ENCODE assay signal across 1 cellular context in the genomic region with DNA sequence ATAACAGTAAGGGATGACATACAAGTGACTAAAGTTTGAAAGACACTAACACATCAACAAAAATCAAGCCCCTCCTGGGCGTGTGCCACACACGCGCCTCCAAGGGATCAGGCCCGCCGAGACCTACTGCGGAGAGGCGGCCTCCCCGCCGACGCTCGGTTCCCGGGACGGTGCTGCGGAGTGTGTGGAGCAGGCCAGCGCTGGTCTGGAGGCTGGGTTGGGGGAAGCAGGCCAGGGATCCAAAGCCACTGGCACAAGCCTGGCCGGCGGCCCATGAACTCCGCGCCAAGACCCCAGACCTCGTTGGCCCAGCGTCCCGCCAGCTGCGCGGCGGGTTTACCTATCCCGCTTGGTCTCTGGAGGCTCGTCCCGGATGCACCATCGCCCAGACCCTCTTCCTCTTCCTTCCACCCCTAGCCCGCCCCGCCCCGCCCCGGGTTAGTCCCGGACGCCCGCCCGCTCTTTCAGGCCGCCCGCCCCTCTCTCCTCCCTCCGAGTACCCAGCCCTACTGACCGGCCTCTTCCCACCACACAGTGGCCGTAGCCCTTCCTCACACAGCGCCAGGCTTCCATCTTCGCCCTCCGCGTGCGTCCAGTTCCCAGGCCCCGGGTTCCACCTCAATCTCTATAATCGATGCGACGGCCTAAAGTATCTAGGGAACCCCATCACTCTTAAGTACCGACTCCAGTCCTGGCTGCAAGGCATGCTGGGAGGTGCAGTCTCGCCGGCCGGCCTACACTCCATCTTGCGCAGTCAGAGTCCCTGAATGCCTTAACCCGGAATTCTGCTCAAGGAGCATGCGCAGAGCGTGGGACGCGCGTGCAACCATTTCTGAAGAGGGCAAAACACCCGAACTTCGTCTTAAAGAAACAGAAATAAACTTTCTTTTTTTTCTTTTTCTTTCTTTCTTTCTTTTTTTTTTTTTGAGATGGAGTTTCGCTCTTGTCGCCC.
TF ChIP-seq lines count a peak whose summit lies in the region.

A gene with protein sequence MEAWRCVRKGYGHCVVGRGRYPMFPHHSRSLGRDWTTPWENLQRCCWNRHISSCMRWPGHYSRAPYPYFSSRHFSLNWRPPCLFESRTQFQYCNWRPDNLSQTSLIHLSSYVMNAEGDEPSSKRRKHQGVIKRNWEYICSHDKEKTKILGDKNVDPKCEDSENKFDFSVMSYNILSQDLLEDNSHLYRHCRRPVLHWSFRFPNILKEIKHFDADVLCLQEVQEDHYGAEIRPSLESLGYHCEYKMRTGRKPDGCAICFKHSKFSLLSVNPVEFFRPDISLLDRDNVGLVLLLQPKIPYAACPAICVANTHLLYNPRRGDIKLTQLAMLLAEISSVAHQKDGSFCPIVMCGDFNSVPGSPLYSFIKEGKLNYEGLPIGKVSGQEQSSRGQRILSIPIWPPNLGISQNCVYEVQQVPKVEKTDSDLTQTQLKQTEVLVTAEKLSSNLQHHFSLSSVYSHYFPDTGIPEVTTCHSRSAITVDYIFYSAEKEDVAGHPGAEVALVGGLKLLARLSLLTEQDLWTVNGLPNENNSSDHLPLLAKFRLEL (minus strand): TSS at position 769 of the 952 bp plus-strand sequence. CDS start 196 bp downstream, at position 573.

TF ChIP-seq in HepG2, 621 proteins besides CTCF, POLR2A, EP300 and RAD21 (continued from another document and continues in another):
- TF ChIP-seq, protein P1, sequence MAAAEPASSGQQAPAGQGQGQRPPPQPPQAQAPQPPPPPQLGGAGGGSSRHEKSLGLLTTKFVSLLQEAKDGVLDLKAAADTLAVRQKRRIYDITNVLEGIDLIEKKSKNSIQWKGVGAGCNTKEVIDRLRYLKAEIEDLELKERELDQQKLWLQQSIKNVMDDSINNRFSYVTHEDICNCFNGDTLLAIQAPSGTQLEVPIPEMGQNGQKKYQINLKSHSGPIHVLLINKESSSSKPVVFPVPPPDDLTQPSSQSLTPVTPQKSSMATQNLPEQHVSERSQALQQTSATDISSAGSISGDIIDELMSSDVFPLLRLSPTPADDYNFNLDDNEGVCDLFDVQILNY (CRISPR knock-in tag; conservative IDR thresholded peaks at IDR 0.05), result 0 out of 2 replicates have a peak, but pooled peaks have one; percentile 39
- TF ChIP-seq NCOA5 (CRISPR knock-in tag; IDR thresholded peaks at IDR 0.05), result no peak
- TF ChIP-seq ZNF430 (CRISPR knock-in tag; IDR thresholded peaks at IDR 0.05), result no peak
- TF ChIP-seq, protein P2, sequence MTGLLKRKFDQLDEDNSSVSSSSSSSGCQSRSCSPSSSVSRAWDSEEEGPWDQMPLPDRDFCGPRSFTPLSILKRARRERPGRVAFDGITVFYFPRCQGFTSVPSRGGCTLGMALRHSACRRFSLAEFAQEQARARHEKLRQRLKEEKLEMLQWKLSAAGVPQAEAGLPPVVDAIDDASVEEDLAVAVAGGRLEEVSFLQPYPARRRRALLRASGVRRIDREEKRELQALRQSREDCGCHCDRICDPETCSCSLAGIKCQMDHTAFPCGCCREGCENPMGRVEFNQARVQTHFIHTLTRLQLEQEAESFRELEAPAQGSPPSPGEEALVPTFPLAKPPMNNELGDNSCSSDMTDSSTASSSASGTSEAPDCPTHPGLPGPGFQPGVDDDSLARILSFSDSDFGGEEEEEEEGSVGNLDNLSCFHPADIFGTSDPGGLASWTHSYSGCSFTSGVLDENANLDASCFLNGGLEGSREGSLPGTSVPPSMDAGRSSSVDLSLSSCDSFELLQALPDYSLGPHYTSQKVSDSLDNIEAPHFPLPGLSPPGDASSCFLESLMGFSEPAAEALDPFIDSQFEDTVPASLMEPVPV (CRISPR knock-in tag; IDR thresholded peaks at IDR 0.05), result peak; percentile 72; the same call in 1 of the 2 replicates
- TF ChIP-seq, protein P3, sequence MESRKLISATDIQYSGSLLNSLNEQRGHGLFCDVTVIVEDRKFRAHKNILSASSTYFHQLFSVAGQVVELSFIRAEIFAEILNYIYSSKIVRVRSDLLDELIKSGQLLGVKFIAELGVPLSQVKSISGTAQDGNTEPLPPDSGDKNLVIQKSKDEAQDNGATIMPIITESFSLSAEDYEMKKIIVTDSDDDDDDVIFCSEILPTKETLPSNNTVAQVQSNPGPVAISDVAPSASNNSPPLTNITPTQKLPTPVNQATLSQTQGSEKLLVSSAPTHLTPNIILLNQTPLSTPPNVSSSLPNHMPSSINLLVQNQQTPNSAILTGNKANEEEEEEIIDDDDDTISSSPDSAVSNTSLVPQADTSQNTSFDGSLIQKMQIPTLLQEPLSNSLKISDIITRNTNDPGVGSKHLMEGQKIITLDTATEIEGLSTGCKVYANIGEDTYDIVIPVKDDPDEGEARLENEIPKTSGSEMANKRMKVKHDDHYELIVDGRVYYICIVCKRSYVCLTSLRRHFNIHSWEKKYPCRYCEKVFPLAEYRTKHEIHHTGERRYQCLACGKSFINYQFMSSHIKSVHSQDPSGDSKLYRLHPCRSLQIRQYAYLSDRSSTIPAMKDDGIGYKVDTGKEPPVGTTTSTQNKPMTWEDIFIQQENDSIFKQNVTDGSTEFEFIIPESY (CRISPR knock-in tag; IDR thresholded peaks at IDR 0.05), result peak; percentile 37; the same call in 1 of the 2 replicates
- TF ChIP-seq ZNF83 (CRISPR knock-in tag; IDR thresholded peaks at IDR 0.05; ENCODE audit: borderline replicate concordance), result 0 out of 2 replicates have a peak, but pooled peaks have one; percentile 11
- no peak for TF ChIP-seq CCAR2 (optimal IDR thresholded peaks at IDR 0.05; ENCODE audit: low read depth, low read length)
- TF ChIP-seq, protein P4, sequence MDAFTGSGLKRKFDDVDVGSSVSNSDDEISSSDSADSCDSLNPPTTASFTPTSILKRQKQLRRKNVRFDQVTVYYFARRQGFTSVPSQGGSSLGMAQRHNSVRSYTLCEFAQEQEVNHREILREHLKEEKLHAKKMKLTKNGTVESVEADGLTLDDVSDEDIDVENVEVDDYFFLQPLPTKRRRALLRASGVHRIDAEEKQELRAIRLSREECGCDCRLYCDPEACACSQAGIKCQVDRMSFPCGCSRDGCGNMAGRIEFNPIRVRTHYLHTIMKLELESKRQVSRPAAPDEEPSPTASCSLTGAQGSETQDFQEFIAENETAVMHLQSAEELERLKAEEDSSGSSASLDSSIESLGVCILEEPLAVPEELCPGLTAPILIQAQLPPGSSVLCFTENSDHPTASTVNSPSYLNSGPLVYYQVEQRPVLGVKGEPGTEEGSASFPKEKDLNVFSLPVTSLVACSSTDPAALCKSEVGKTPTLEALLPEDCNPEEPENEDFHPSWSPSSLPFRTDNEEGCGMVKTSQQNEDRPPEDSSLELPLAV (CRISPR knock-in tag; conservative IDR thresholded peaks at IDR 0.05; ENCODE audit: low read depth), result no peak
- no peak; the same call in 1 of the 2 replicates for TF ChIP-seq ZFAT (CRISPR knock-in tag; conservative IDR thresholded peaks at IDR 0.05)
- no peak for TF ChIP-seq SMARCC2 (IDR thresholded peaks at IDR 0.05)
- TF ChIP-seq ZNF382 (CRISPR knock-in tag; IDR thresholded peaks at IDR 0.05; ENCODE audit: borderline replicate concordance), result no peak
- 0 out of 2 replicates have a peak, but pooled peaks have one; percentile 23 for TF ChIP-seq NCOA2 (CRISPR knock-in tag; IDR thresholded peaks at IDR 0.05)
- peak; percentile 94 for TF ChIP-seq THAP11 (CRISPR knock-in tag; IDR thresholded peaks at IDR 0.05)
- TF ChIP-seq, protein P5, sequence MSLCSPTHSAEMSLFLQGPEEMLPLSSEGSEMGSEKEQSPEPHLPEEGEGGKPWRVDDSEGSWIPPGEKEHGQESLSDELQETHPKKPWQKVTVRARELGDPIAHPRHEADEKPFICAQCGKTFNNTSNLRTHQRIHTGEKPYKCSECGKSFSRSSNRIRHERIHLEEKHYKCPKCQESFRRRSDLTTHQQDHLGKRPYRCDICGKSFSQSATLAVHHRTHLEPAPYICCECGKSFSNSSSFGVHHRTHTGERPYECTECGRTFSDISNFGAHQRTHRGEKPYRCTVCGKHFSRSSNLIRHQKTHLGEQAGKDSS (CRISPR knock-in tag; IDR thresholded peaks at IDR 0.05; ENCODE audit: borderline replicate concordance, low read depth), result peak; percentile 34; the same call in 1 of the 2 replicates
- no peak for TF ChIP-seq ZBTB20 (CRISPR knock-in tag; IDR thresholded peaks at IDR 0.05; ENCODE audit: borderline replicate concordance, low read depth)
- no peak for TF ChIP-seq ZNF468 (CRISPR knock-in tag; IDR thresholded peaks at IDR 0.05)
- no peak for TF ChIP-seq AHR (CRISPR knock-in tag; IDR thresholded peaks at IDR 0.05)
- TF ChIP-seq SUZ12 (IDR thresholded peaks at IDR 0.05; ENCODE audit: low read depth, low read length), result peak; percentile 40; the same call in 1 of the 2 replicates
- TF ChIP-seq KAT8 (CRISPR knock-in tag; IDR thresholded peaks at IDR 0.05), result peak; percentile 81
- TF ChIP-seq, protein P6, sequence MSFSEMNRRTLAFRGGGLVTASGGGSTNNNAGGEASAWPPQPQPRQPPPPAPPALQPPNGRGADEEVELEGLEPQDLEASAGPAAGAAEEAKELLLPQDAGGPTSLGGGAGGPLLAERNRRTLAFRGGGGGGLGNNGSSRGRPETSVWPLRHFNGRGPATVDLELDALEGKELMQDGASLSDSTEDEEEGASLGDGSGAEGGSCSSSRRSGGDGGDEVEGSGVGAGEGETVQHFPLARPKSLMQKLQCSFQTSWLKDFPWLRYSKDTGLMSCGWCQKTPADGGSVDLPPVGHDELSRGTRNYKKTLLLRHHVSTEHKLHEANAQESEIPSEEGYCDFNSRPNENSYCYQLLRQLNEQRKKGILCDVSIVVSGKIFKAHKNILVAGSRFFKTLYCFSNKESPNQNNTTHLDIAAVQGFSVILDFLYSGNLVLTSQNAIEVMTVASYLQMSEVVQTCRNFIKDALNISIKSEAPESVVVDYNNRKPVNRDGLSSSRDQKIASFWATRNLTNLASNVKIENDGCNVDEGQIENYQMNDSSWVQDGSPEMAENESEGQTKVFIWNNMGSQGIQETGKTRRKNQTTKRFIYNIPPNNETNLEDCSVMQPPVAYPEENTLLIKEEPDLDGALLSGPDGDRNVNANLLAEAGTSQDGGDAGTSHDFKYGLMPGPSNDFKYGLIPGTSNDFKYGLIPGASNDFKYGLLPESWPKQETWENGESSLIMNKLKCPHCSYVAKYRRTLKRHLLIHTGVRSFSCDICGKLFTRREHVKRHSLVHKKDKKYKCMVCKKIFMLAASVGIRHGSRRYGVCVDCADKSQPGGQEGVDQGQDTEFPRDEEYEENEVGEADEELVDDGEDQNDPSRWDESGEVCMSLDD (CRISPR knock-in tag; IDR thresholded peaks at IDR 0.05; ENCODE audit: borderline replicate concordance), result peak; percentile 80; the same call in 1 of the 2 replicates
- TF ChIP-seq ZNF160 (CRISPR knock-in tag; IDR thresholded peaks at IDR 0.05), result no peak
- no peak for TF ChIP-seq NR3C1 (CRISPR knock-in tag; IDR thresholded peaks at IDR 0.05)
- TF ChIP-seq SETDB1 (CRISPR knock-in tag; IDR thresholded peaks at IDR 0.05; ENCODE audit: borderline replicate concordance), result no peak
- TF ChIP-seq ZBTB21 (CRISPR knock-in tag; IDR thresholded peaks at IDR 0.05), result no peak
- no peak; the same call in 1 of the 2 replicates for TF ChIP-seq NFYB (CRISPR knock-in tag; IDR thresholded peaks at IDR 0.05)
- TF ChIP-seq, protein P7, sequence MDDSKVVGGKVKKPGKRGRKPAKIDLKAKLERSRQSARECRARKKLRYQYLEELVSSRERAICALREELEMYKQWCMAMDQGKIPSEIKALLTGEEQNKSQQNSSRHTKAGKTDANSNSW (CRISPR knock-in tag; IDR thresholded peaks at IDR 0.05; ENCODE audit: borderline replicate concordance), result 0 out of 2 replicates have a peak, but pooled peaks have one; percentile 79
- no peak for TF ChIP-seq JUNB (CRISPR knock-in tag; IDR thresholded peaks at IDR 0.05; ENCODE audit: borderline replicate concordance)
- TF ChIP-seq RCOR2 (CRISPR knock-in tag; IDR thresholded peaks at IDR 0.05), result peak; percentile 56; the same call in 1 of the 2 replicates
- no peak for TF ChIP-seq ZNF205 (CRISPR knock-in tag; IDR thresholded peaks at IDR 0.05)
- TF ChIP-seq GTF3A (CRISPR knock-in tag; conservative IDR thresholded peaks at IDR 0.05), result no peak
- no peak for TF ChIP-seq MZF1 (CRISPR knock-in tag; IDR thresholded peaks at IDR 0.05; ENCODE audit: borderline replicate concordance)
- TF ChIP-seq MEIS1 (CRISPR knock-in tag; IDR thresholded peaks at IDR 0.05; ENCODE audit: borderline replicate concordance), result peak; percentile 48; the same call in 1 of the 2 replicates
- no peak for TF ChIP-seq ZNF383 (CRISPR knock-in tag; IDR thresholded peaks at IDR 0.05; ENCODE audit: borderline replicate concordance)
- peak; percentile 47; the same call in 1 of the 2 replicates for TF ChIP-seq ZNF614 (CRISPR knock-in tag; IDR thresholded peaks at IDR 0.05; ENCODE audit: borderline replicate concordance)
- TF ChIP-seq HDAC2 (CRISPR knock-in tag; IDR thresholded peaks at IDR 0.05), result peak; percentile 67; the same call in 1 of the 2 replicates
- TF ChIP-seq, protein P8, sequence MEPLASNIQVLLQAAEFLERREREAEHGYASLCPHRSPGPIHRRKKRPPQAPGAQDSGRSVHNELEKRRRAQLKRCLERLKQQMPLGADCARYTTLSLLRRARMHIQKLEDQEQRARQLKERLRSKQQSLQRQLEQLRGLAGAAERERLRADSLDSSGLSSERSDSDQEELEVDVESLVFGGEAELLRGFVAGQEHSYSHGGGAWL (CRISPR knock-in tag; IDR thresholded peaks at IDR 0.05), result peak; percentile 91
- TF ChIP-seq WIZ (CRISPR knock-in tag; IDR thresholded peaks at IDR 0.05), result peak; percentile 75; the same call in 1 of the 2 replicates
- TF ChIP-seq ZNF841 (CRISPR knock-in tag; IDR thresholded peaks at IDR 0.05; ENCODE audit: borderline replicate concordance), result no peak
- TF ChIP-seq ZMAT3 (CRISPR knock-in tag; conservative IDR thresholded peaks at IDR 0.05), result peak; percentile 81
- TF ChIP-seq ZNF749 (CRISPR knock-in tag; IDR thresholded peaks at IDR 0.05; ENCODE audit: borderline replicate concordance), result no peak; the same call in 1 of the 2 replicates
- TF ChIP-seq, protein P9, sequence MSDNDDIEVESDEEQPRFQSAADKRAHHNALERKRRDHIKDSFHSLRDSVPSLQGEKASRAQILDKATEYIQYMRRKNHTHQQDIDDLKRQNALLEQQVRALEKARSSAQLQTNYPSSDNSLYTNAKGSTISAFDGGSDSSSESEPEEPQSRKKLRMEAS (IDR thresholded peaks at IDR 0.05), result peak; percentile 68; the same call in 1 of the 2 replicates
- peak; percentile 67 for TF ChIP-seq HDAC1 (CRISPR knock-in tag; IDR thresholded peaks at IDR 0.05)
- peak; percentile 93 for TF ChIP-seq DMAP1 (CRISPR knock-in tag; IDR thresholded peaks at IDR 0.05)
- TF ChIP-seq, protein P10, sequence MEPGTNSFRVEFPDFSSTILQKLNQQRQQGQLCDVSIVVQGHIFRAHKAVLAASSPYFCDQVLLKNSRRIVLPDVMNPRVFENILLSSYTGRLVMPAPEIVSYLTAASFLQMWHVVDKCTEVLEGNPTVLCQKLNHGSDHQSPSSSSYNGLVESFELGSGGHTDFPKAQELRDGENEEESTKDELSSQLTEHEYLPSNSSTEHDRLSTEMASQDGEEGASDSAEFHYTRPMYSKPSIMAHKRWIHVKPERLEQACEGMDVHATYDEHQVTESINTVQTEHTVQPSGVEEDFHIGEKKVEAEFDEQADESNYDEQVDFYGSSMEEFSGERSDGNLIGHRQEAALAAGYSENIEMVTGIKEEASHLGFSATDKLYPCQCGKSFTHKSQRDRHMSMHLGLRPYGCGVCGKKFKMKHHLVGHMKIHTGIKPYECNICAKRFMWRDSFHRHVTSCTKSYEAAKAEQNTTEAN (CRISPR knock-in tag; conservative IDR thresholded peaks at IDR 0.05), result peak; percentile 83; the same call in 1 of the 2 replicates
